Comparison of ENCODE assay signal across 1 cellular context in genomic region chr10:125014086-125014830, GRCh38.
TF ChIP-seq lines count a peak whose summit lies in the region.

No MANE protein-coding gene starts in this region.

TF ChIP-seq in endothelial cell of umbilical vein, 7 proteins besides CTCF, POLR2A, EP300 and RAD21 (continued from another document):
- TF ChIP-seq GATA2 (IDR thresholded peaks at IDR 0.05; ENCODE audit: insufficient read depth, insufficient read length, low read depth, low read length), result no peak
